In the genomic region with DNA sequence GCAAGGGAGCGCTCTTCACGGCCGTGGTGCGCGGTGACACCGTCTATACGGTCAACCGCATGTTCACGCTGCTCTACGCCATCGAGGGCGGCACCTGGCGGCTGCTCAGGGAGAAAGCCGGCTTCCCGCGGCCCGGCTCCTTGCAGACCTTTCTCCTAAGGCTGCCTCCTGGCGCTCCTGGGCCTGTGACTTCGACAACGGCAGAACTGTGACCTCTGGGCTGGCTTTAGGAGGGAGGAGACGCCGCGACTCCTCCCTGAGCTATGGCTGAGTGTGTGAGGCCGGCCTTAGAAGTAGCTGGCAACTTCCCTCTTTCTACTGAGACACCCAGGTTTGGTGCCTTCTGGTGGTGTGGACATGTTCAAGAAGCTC, we compare ENCODE assay signal across 8 cellular contexts. TPM values are rescaled to one million over a fixed set of nuclear protein-coding genes. Genes with fewer than 3 reads are reported as not detected.
DNase-seq lines count a peak whose midpoint lies in the region; ATAC-seq, FAIRE-seq and TF ChIP-seq lines count a peak whose summit lies in the region.

No MANE protein-coding gene starts in this region.

- H3K36me3 ChIP-seq in psoas muscle (ENCODE audit: insufficient read depth in 1 of 2, low read depth in 1 of 2) = no peaks in the 10 kb centered on the region

- FAIRE-seq in GM12892 (lab: Jason Lieb, UNC) = no peak

- no peaks in the 10 kb centered on the region for H3K36me3 Mint-ChIP-seq in IgD-negative memory B cell

- intact Hi-C loops in psoas muscle (cut with DNase I) = loop anchor here in 1 of 2 donors (1.0 kb wide), 1 partner anchor 24 kb away; no protein-coding TSS in a partner anchor

- H3K27me3 Mint-ChIP-seq in IgD-negative memory B cell = peaks cover 31% of the 10 kb centered on the region

- H3K27me3 ChIP-seq in psoas muscle (ENCODE audit: insufficient read depth in 3 of 3, low read length in 2 of 3) = no peaks in the 10 kb centered on the region

- H3K4me1 ChIP-seq in psoas muscle = peaks cover 34% of the 10 kb centered on the region

- peak overlapping the region in 2 of 3 donors; percentile 59 to 76 for H3K27ac Mint-ChIP-seq in IgD-negative memory B cell

- peak overlapping the region; percentile 87 for H3K27ac ChIP-seq in psoas muscle

- WGBS in psoas muscle, 3 donors = 9 to 29% (median 10%) methylated on average over 20 to 24 of the region's 24 CpGs

- H3K4me3 ChIP-seq in foreskin fibroblast (ENCODE audit: low read depth in 1 of 2, low read length in 2 of 2) (no peak overlapping the region), psoas muscle (peak overlapping the region; percentile 52)

- TF ChIP-seq CTCF in foreskin fibroblast (IDR thresholded peaks at IDR 0.05; ENCODE audit: low read depth, low read length) = peak; percentile 65
- peak; percentile 60 for TF ChIP-seq CTCF in psoas muscle (IDR thresholded peaks at IDR 0.05)

- H3K9me3 Mint-ChIP-seq in IgD-negative memory B cell = no peaks in the 10 kb centered on the region

- peak overlapping the region in 2 of 4 donors; percentile 46 to 57 for H3K4me3 Mint-ChIP-seq in IgD-negative memory B cell

- no peaks in the 10 kb centered on the region for H3K9me3 ChIP-seq in psoas muscle

- ATAC-seq in psoas muscle (peak; percentile 78 to 89 (median 87)), HG03159 (IDR thresholded peaks at IDR 0.05; ENCODE audit: unreplicated experiment) (no peak), GM21619 (IDR thresholded peaks at IDR 0.05; ENCODE audit: unreplicated experiment) (no peak)

- no peak for TF ChIP-seq POLR2A in GM12892 (IDR thresholded peaks at IDR 0.05; ENCODE audit: low read depth, low read length)

- DNase-seq in activated T-cell treated with anti-CD3 and anti-CD28 coated beads for 4 hours (peak; percentile 13), foreskin fibroblast (peak; percentile 56 to 82), psoas muscle (peak; percentile 74 to 92), GM12892 (ENCODE audit: insufficient read length) (no peak), HPDE6-E6E7 (ENCODE audit: extremely low spot score) (no peak)

- H3K4me1 Mint-ChIP-seq in IgD-negative memory B cell = peaks cover 3 to 10% (median 6%) of the 10 kb centered on the region in 3 donors

RNA-seq across cellular contexts. Expression of a gene that starts 1.4 kb away (rescaled TPM):
- polyA plus RNA-seq in IgD-negative memory B cell = not detected
- 1 to 10 TPM; 1.3 to 5.7 (median 3.4) TPM for total RNA-seq in psoas muscle
- 1 to 10 TPM in 2 of 3 donors, under 1 TPM in 1; 0.12 to 5.7 (median 1.2) TPM for polyA plus RNA-seq in psoas muscle
- not detected for polyA plus RNA-seq in GM12892 (2012; ENCODE audit: missing spikeins)

RNA-seq across cellular contexts. Expression of a gene that starts 10.2 kb away (rescaled TPM):
- polyA plus RNA-seq in IgD-negative memory B cell (not detected), psoas muscle (1 to 10 TPM; 2.6 to 3.0 (median 3.0) TPM)
- total RNA-seq in psoas muscle = 1 to 10 TPM; 2.5 to 6.3 (median 3.2) TPM
- not detected for polyA plus RNA-seq in GM12892 (2012; ENCODE audit: missing spikeins)

RNA-seq across cellular contexts. Expression of a gene that starts 32.8 kb away (rescaled TPM):
- polyA plus RNA-seq in IgD-negative memory B cell (not detected), psoas muscle (under 1 TPM in 2 of 3 donors, not detected in 1; 0.04 to 0.07 TPM)
- not detected for total RNA-seq in psoas muscle
- polyA plus RNA-seq in GM12892 (2012; ENCODE audit: missing spikeins) = not detected

RNA-seq across cellular contexts. Expression of a gene that starts 37.0 kb away (rescaled TPM):
- 0.26 TPM for polyA plus RNA-seq in IgD-negative memory B cell
- 1 to 10 TPM; 1.1 to 2.8 (median 1.9) TPM for total RNA-seq in psoas muscle
- 1 to 10 TPM in 1 of 3 donors, under 1 TPM in 2; 0.79 to 1.1 (median 0.90) TPM for polyA plus RNA-seq in psoas muscle
- polyA plus RNA-seq in GM12892 (2012; ENCODE audit: missing spikeins) = 2.2 TPM

RNA-seq across cellular contexts. Expression of a gene that starts 48.5 kb away (rescaled TPM):
- polyA plus RNA-seq in IgD-negative memory B cell (15.8 TPM), psoas muscle (10 to 100 TPM in 2 of 3 donors, 1 to 10 TPM in 1; 9.4 to 14.4 (median 10.0) TPM)
- 10 to 100 TPM in 3 of 4 donors, 1 to 10 TPM in 1; 9.5 to 18.1 (median 14.8) TPM for total RNA-seq in psoas muscle
- polyA plus RNA-seq in GM12892 (2012; ENCODE audit: missing spikeins) = 14.9 TPM

Comparison
In these comparisons a context has a peak if more than half of its experiments do, and no peak if none do; other contexts are left out.
1. DNase-seq: peak in activated T-cell treated with anti-CD3 and anti-CD28 coated beads for 4 hours (single experiment), foreskin fibroblast (2 of 2) and psoas muscle (2 of 2); none in GM12892 (single experiment) and HPDE6-E6E7 (single experiment).
2. ATAC-seq: peak in psoas muscle (4 of 4); none in HG03159 (single experiment) and GM21619 (single experiment).